34 cellular contexts compared by ENCODE assay signal in the genomic region with DNA sequence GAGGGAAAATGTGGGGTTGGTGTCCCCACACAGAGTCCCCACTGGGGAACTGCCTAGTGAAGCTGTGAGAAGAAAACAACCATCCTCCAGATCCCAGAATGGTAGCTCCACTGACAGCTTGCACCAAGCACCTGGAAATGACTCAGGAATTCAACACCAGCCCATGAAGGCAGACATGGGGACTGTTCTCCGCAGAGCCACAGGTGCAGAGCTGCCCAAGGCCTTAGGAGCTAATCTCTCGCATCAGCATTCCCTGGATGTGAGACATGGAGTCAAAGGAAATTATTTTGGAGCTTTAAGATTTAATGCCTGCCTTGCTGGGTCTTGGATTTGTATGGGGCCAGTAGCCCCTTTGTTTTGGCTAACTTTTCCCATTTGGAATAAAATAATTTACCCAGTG.
"Had no signal": no experiment of that assay in that cellular context is flagged by ENCODE, and none has a peak within 500 bp of the region (broad histone marks: within the 10 kb centered on the region; RNA-seq: fewer than 3 reads in every experiment).

No MANE protein-coding gene starts in this region.

- H3K4me3 ChIP-seq: MG63 had no signal

- H3K36me3 ChIP-seq: MG63 had no signal

- H3K27me3 ChIP-seq: MG63 had no signal

- H3K9me3 ChIP-seq: MG63 had no signal

- DNase-seq: Karpas-422, Kasumi-1, MG63, MM.1S, MV-4-11, NCI-H1048, NCI-H1092, NCI-H1092 treated with DMSO at 0.1 percent for 48 hours, NCI-H1105, NCI-H1105 treated with DMSO at 0.1 percent for 48 hours, NCI-H1417, NCI-H1417 treated with DMSO at 0.1 percent for 48 hours, NCI-H1436, NCI-H1436 treated with DMSO at 0.1 percent for 48 hours, NCI-H146, NCI-H1694, NCI-H1694 treated with DMSO at 0.1 percent for 48 hours, NCI-H187, NCI-H187 treated with DMSO at 0.1 percent for 48 hours, NCI-H1930, NCI-H2029, NCI-H2029 treated with DMSO at 0.1 percent for 48 hours, NCI-H2081, NCI-H2081 treated with DMSO at 0.1 percent for 48 hours, NCI-H2107, NCI-H2171, NCI-H2171 treated with DMSO at 0.1 percent for 48 hours, NCI-H2227 treated with DMSO at 0.1 percent for 48 hours, NCI-H226, NCI-H345, NCI-H446, NCI-H446 treated with DMSO at 0.1 percent for 48 hours, NCI-H510A, NCI-H510A treated with DMSO at 0.1 percent for 48 hours had no signal
